Comparison of ENCODE assay signal across 2 cellular contexts in the genomic region with DNA sequence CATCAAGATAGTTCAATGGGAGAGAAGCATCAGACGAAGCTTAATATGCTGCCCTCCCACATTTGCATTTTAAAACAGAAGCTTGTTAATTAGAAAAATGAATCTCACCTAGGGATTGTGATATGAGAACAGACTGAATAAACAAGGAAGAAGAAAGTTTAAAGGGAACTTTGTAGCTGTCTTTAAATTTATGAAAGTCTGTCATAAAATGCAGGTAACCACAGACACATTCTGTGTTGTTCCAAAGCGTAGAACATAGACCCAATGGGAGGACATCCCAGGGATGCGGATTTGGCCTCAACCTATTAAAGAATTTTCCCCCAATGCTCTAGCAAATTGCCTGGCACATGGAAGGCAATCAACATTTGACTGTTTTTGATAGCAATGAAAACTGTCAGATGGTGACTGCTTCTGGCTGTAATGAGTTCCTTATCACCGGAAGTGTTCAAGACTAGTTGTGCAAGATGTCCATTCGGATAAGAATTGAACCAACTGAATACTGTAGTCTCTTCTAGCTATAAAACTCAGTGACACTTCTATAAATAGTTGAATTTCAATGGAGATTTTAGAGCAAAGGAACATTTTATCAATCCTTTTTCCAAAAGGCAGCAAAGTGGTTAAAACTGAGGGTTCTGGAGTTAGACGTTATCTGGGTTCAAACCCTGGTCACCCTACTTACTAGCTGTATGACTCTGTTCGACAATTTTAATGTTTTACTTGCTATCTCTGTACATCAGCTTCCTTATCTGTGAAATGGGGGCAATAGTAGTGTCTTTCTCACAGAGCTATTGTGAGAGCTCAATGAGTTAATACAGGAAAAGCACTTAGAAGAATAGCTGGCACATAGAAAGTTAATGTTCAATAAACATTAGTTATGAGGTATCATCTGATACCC.
TF ChIP-seq lines count a peak whose summit lies in the region.

No MANE protein-coding gene starts in this region.

TF ChIP-seq in IMR-90, 13 proteins besides CTCF, POLR2A, EP300 and RAD21:
- TF ChIP-seq ELK1 (IDR thresholded peaks at IDR 0.05; ENCODE audit: borderline replicate concordance, low read depth, low read length) = no peak
- TF ChIP-seq RCOR1 (IDR thresholded peaks at IDR 0.05; ENCODE audit: insufficient replicate concordance, low read length) = no peak
- TF ChIP-seq RFX5 (IDR thresholded peaks at IDR 0.05; ENCODE audit: low read depth, low read length) = no peak
- no peak for TF ChIP-seq MAFK (IDR thresholded peaks at IDR 0.05; ENCODE audit: low read depth, low read length)
- TF ChIP-seq CHD1 (IDR thresholded peaks at IDR 0.05; ENCODE audit: low read depth, low read length) = no peak
- TF ChIP-seq MXI1 (IDR thresholded peaks at IDR 0.05; ENCODE audit: borderline replicate concordance, low read depth, low read length) = no peak
- TF ChIP-seq BHLHE40 (IDR thresholded peaks at IDR 0.05; ENCODE audit: low read depth, low read length) = no peak
- TF ChIP-seq, protein P1, sequence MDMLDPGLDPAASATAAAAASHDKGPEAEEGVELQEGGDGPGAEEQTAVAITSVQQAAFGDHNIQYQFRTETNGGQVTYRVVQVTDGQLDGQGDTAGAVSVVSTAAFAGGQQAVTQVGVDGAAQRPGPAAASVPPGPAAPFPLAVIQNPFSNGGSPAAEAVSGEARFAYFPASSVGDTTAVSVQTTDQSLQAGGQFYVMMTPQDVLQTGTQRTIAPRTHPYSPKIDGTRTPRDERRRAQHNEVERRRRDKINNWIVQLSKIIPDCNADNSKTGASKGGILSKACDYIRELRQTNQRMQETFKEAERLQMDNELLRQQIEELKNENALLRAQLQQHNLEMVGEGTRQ (IDR thresholded peaks at IDR 0.05; ENCODE audit: low read depth, low read length) = no peak
- no peak for TF ChIP-seq MAZ (IDR thresholded peaks at IDR 0.05; ENCODE audit: borderline replicate concordance, low read depth, low read length)
- TF ChIP-seq SMC3 (IDR thresholded peaks at IDR 0.05; ENCODE audit: low read depth, low read length) = no peak
- TF ChIP-seq FOS (IDR thresholded peaks at IDR 0.05; ENCODE audit: low read depth, low read length) = no peak
- no peak for TF ChIP-seq NFE2L2 (IDR thresholded peaks at IDR 0.05; ENCODE audit: low read depth, low read length)
- no peak for TF ChIP-seq CEBPB (IDR thresholded peaks at IDR 0.05; ENCODE audit: low read depth, low read length)

TF ChIP-seq in endothelial cell of umbilical vein, 7 proteins besides CTCF, POLR2A, EP300 and RAD21:
- no peak for TF ChIP-seq JUN (IDR thresholded peaks at IDR 0.05; ENCODE audit: borderline replicate concordance, insufficient read depth, insufficient read length, low read depth)
- TF ChIP-seq GATA2 (IDR thresholded peaks at IDR 0.05; ENCODE audit: insufficient read depth, insufficient read length, low read depth, low read length) = peak; percentile 14
